Comparison of ENCODE assay signal across 13 cellular contexts in the genomic region with DNA sequence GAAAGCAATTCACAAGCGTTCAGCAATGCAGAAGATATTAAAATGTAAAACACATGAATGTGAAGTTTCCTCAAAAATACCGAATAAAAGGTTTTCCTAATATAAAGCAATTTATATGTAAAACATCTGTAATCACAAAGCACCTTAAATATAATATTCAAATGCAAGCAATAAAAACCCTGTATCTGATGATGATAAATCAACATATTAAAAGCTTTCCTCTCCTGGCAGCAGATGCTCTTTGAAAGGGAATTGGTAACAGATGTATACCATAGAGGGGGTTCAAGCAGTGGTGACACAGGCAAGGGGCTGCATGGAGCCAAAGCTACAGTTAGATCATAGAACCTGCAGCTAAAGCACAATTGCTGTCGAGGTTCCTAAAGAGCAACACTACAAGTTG.
DNase-seq lines count a peak whose midpoint lies in the region; ATAC-seq and TF ChIP-seq lines count a peak whose summit lies in the region.
"Had no signal": no experiment of that assay in that cellular context is flagged by ENCODE, and none has a peak within 500 bp of the region (broad histone marks: within the 10 kb centered on the region; RNA-seq: fewer than 3 reads in every experiment).

No MANE protein-coding gene starts in this region.

- CTCF ChIA-PET in PC-3 (lab: Charles Lee) = no interaction called here

- no peaks in the 10 kb centered on the region for H3K9me3 ChIP-seq in PC-3 (ENCODE audit: low read length)
- H3K9me3 ChIP-seq: BLaER1 had no signal

- H3K27ac ChIP-seq in GM23338 (ENCODE audit: low read depth) = no peak overlapping the region
- no peak overlapping the region for H3K27ac ChIP-seq in PC-3 (ENCODE audit: low read length)
- H3K27ac ChIP-seq: BLaER1 had no signal

- H3F3A ChIP-seq in GM23338 (replicated peaks; ENCODE audit: low read depth) (no peaks in the 10 kb centered on the region), PC-3 (ENCODE audit: low read length, unreplicated experiment) (no peaks in the 10 kb centered on the region)

- no peak overlapping the region for H3K9ac ChIP-seq in PC-3 (ENCODE audit: low read length)
- H3K9ac ChIP-seq: BLaER1 had no signal

- H3K4me2 ChIP-seq in GM23338 = no peak overlapping the region
- no peak overlapping the region for H3K4me2 ChIP-seq in PC-3 (ENCODE audit: low read length)
- H3K4me2 ChIP-seq: BLaER1 had no signal

- H3K36me3 Mint-ChIP-seq in GM23338 (ENCODE audit: low read depth) = no peaks in the 10 kb centered on the region
- H3K36me3 Mint-ChIP-seq: CD8-positive, alpha-beta memory T cell had no signal

- no peaks in the 10 kb centered on the region for H3K27me3 Mint-ChIP-seq in GM23338 (ENCODE audit: insufficient read depth, low read depth, poor library complexity)
- H3K27me3 Mint-ChIP-seq: CD8-positive, alpha-beta memory T cell had no signal

- peaks cover 7% of the 10 kb centered on the region; the same call in 1 of the 2 replicates for H3K4me1 ChIP-seq in GM23338 (ENCODE audit: insufficient read depth)
- no peaks in the 10 kb centered on the region for H3K4me1 ChIP-seq in PC-3 (ENCODE audit: insufficient read depth, low read length)
- H3K4me1 ChIP-seq: BLaER1 had no signal

- H3K79me2 ChIP-seq in GM23338 (replicated peaks; ENCODE audit: insufficient read depth) (no peaks in the 10 kb centered on the region), PC-3 (ENCODE audit: low read length) (no peaks in the 10 kb centered on the region)

- H3K36me3 ChIP-seq in GM23338 (ENCODE audit: insufficient read depth) (no peaks in the 10 kb centered on the region), PC-3 (ENCODE audit: low read depth, low read length) (no peaks in the 10 kb centered on the region)
- H3K36me3 ChIP-seq: BLaER1 had no signal

- H3K4me3 Mint-ChIP-seq in GM23338 = no peak overlapping the region
- H3K4me3 Mint-ChIP-seq: CD8-positive, alpha-beta memory T cell; HFFc6 had no signal

- no peaks in the 10 kb centered on the region; the same call in 2 of the 3 replicates for H3K9me3 Mint-ChIP-seq in GM23338

- H3K4me1 Mint-ChIP-seq in GM23338 = peaks cover 8% of the 10 kb centered on the region; the same call in 2 of the 3 replicates
- H3K4me1 Mint-ChIP-seq: CD8-positive, alpha-beta memory T cell had no signal

- H3K4me3 ChIP-seq in GM23338 (no peak overlapping the region), PC-3 (ENCODE audit: low read length) (no peak overlapping the region)
- H3K4me3 ChIP-seq: BLaER1, GM12878 had no signal

- DNase-seq in DMS 273 (lab: John Stamatoyannopoulos, UW; ENCODE audit: unreplicated experiment) = peak; percentile 43
- DNase-seq in GM23338 (ENCODE audit: low spot score) = no peak
- DNase-seq in NCI-H524 (lab: John Stamatoyannopoulos, UW) = peak; percentile 32 to 69
- DNase-seq in PC-3 = no peak
- DNase-seq in COLO668 (lab: John Stamatoyannopoulos, UW; ENCODE audit: unreplicated experiment) = no peak
- no peak for DNase-seq in NCI-H526 treated with DMSO at 0.1 percent for 48 hours (lab: John Stamatoyannopoulos, UW)
- DNase-seq: CD8-positive, alpha-beta memory T cell; DMS79; HFFc6 had no signal

- TF ChIP-seq CTCF in GM23338 (conservative IDR thresholded peaks at IDR 0.05; ENCODE audit: low read depth in 2 of 2) (no peak), PC-3 (conservative IDR thresholded peaks at IDR 0.05; ENCODE audit: low read depth, low read length) (no peak)

- H3K9me2 ChIP-seq in GM23338 (ENCODE audit: insufficient read depth) (no peaks in the 10 kb centered on the region; the same call in 1 of the 2 replicates), PC-3 (replicated peaks; ENCODE audit: low read length) (no peaks in the 10 kb centered on the region)

- H3K27ac Mint-ChIP-seq in GM23338 = no peak overlapping the region
- H3K27ac Mint-ChIP-seq: CD8-positive, alpha-beta memory T cell; HFFc6 had no signal

- no peak for ATAC-seq in GM23338
- no peak for ATAC-seq in SK-N-SH treated with all-trans-retinoic acid at 6 μM for 48 hours
- ATAC-seq in PC-3 = no peak
- no peak for ATAC-seq in GM19023 (IDR thresholded peaks at IDR 0.05; ENCODE audit: unreplicated experiment)

- BruUV-seq in PC-3 (replicated peaks; lab: Mats Ljungman, UMichigan) = no TSS peak

- H2AFZ ChIP-seq in GM23338 (peak overlapping the region; percentile 35; the same call in 1 of the 2 replicates), PC-3 (ENCODE audit: low read length) (no peak overlapping the region)

- H4K20me1 ChIP-seq in GM23338 (replicated peaks; ENCODE audit: insufficient read depth) (no peaks in the 10 kb centered on the region), PC-3 (ENCODE audit: low read length) (no peaks in the 10 kb centered on the region)
- H4K20me1 ChIP-seq: BLaER1 had no signal

- intact Hi-C loops in PC-3 (cut with micrococcal nuclease) = loop anchor here (1.0 to 10.0 kb wide), 6 partner anchors 155 to 1072 kb away; no protein-coding TSS in a partner anchor

- POLR2A ChIA-PET in PC-3 (lab: Charles Lee; ENCODE audit: unreplicated experiment) = interaction anchor here (0.7 kb wide), 1 partner anchor 204 kb away, joined by 3 read pairs; no protein-coding TSS in a partner anchor

- H3K27me3 ChIP-seq in GM23338 (ENCODE audit: insufficient read depth) (no peaks in the 10 kb centered on the region), PC-3 (ENCODE audit: low read length) (no peaks in the 10 kb centered on the region)
- H3K27me3 ChIP-seq: BLaER1 had no signal

TF ChIP-seq in GM23338, 12 proteins besides CTCF, POLR2A, EP300 and RAD21 (continues in another document):
- no peak for TF ChIP-seq STAT1 (IDR thresholded peaks at IDR 0.05; ENCODE audit: unreplicated experiment)
- TF ChIP-seq EZH2 (IDR thresholded peaks at IDR 0.05; ENCODE audit: low read depth, unreplicated experiment) = no peak
- TF ChIP-seq EZH2phosphoT487 (IDR thresholded peaks at IDR 0.05; ENCODE audit: unreplicated experiment) = no peak
- no peak for TF ChIP-seq ZNF114 (CRISPR knock-in tag; IDR thresholded peaks at IDR 0.05)
- TF ChIP-seq CREB1 (CRISPR knock-in tag; IDR thresholded peaks at IDR 0.05; ENCODE audit: low read depth) = no peak
- TF ChIP-seq ZNF331 (CRISPR knock-in tag; IDR thresholded peaks at IDR 0.05; ENCODE audit: low read depth) = no peak
- no peak for TF ChIP-seq POLR2AphosphoS5 (IDR thresholded peaks at IDR 0.05; ENCODE audit: low read depth)
- TF ChIP-seq, protein P1, sequence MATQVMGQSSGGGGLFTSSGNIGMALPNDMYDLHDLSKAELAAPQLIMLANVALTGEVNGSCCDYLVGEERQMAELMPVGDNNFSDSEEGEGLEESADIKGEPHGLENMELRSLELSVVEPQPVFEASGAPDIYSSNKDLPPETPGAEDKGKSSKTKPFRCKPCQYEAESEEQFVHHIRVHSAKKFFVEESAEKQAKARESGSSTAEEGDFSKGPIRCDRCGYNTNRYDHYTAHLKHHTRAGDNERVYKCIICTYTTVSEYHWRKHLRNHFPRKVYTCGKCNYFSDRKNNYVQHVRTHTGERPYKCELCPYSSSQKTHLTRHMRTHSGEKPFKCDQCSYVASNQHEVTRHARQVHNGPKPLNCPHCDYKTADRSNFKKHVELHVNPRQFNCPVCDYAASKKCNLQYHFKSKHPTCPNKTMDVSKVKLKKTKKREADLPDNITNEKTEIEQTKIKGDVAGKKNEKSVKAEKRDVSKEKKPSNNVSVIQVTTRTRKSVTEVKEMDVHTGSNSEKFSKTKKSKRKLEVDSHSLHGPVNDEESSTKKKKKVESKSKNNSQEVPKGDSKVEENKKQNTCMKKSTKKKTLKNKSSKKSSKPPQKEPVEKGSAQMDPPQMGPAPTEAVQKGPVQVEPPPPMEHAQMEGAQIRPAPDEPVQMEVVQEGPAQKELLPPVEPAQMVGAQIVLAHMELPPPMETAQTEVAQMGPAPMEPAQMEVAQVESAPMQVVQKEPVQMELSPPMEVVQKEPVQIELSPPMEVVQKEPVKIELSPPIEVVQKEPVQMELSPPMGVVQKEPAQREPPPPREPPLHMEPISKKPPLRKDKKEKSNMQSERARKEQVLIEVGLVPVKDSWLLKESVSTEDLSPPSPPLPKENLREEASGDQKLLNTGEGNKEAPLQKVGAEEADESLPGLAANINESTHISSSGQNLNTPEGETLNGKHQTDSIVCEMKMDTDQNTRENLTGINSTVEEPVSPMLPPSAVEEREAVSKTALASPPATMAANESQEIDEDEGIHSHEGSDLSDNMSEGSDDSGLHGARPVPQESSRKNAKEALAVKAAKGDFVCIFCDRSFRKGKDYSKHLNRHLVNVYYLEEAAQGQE (IDR thresholded peaks at IDR 0.05; ENCODE audit: unreplicated experiment) = no peak

TF ChIP-seq in SK-N-SH treated with all-trans-retinoic acid at 6 μM for 48 hours, 23 proteins besides CTCF, POLR2A, EP300 and RAD21:
- TF ChIP-seq TCF4 (CRISPR knock-in tag; IDR thresholded peaks at IDR 0.05; ENCODE audit: borderline replicate concordance) (peak; percentile 90), BACH2 (CRISPR knock-in tag; IDR thresholded peaks at IDR 0.05; ENCODE audit: borderline replicate concordance) (no peak)
- TF ChIP-seq, protein P2, sequence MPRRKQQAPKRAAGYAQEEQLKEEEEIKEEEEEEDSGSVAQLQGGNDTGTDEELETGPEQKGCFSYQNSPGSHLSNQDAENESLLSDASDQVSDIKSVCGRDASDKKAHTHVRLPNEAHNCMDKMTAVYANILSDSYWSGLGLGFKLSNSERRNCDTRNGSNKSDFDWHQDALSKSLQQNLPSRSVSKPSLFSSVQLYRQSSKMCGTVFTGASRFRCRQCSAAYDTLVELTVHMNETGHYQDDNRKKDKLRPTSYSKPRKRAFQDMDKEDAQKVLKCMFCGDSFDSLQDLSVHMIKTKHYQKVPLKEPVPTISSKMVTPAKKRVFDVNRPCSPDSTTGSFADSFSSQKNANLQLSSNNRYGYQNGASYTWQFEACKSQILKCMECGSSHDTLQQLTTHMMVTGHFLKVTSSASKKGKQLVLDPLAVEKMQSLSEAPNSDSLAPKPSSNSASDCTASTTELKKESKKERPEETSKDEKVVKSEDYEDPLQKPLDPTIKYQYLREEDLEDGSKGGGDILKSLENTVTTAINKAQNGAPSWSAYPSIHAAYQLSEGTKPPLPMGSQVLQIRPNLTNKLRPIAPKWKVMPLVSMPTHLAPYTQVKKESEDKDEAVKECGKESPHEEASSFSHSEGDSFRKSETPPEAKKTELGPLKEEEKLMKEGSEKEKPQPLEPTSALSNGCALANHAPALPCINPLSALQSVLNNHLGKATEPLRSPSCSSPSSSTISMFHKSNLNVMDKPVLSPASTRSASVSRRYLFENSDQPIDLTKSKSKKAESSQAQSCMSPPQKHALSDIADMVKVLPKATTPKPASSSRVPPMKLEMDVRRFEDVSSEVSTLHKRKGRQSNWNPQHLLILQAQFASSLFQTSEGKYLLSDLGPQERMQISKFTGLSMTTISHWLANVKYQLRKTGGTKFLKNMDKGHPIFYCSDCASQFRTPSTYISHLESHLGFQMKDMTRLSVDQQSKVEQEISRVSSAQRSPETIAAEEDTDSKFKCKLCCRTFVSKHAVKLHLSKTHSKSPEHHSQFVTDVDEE (CRISPR knock-in tag; IDR thresholded peaks at IDR 0.05) = 0 out of 2 replicates have a peak, but pooled peaks have one; percentile 11

Comparison
In these comparisons a context has a peak if more than half of its experiments do, and no peak if none do; other contexts are left out.
1. DNase-seq: peak in DMS 273 (single experiment) and NCI-H524 (2 of 2); none in GM23338 (single experiment), PC-3 (single experiment), COLO668 (single experiment) and NCI-H526 treated with DMSO at 0.1 percent for 48 hours (single experiment).